1 cellular context compared by ENCODE assay signal in genomic region chr15:60407406-60407805, GRCh38.
TF ChIP-seq lines count a peak whose summit lies in the region.

No MANE protein-coding gene starts in this region.

TF ChIP-seq in endothelial cell of umbilical vein, 7 proteins besides CTCF, POLR2A, EP300 and RAD21:
- no peak for TF ChIP-seq MYC (IDR thresholded peaks at IDR 0.05; ENCODE audit: low read depth, low read length)
- TF ChIP-seq GATA2 (IDR thresholded peaks at IDR 0.05; ENCODE audit: insufficient read depth, insufficient read length, low read depth, low read length), result no peak
- TF ChIP-seq EZH2 (IDR thresholded peaks at IDR 0.05; ENCODE audit: borderline replicate concordance, low read depth, low read length, severe bottlenecking), result no peak
- peak; percentile 87 for TF ChIP-seq FOS (IDR thresholded peaks at IDR 0.05; ENCODE audit: borderline replicate concordance, insufficient read depth, low read length)
- TF ChIP-seq JUN (IDR thresholded peaks at IDR 0.05; ENCODE audit: borderline replicate concordance, insufficient read depth, insufficient read length, low read depth), result peak; percentile 5
- TF ChIP-seq MAX (IDR thresholded peaks at IDR 0.05; ENCODE audit: insufficient read depth, insufficient read length), result no peak
- TF ChIP-seq POLR2AphosphoS5 (IDR thresholded peaks at IDR 0.05; ENCODE audit: insufficient read depth, low read depth, low read length), result no peak
